1 cellular context compared by ENCODE assay signal in genomic region chr19:18440936-18441803, GRCh38.
TF ChIP-seq lines count a peak whose summit lies in the region.

No MANE protein-coding gene starts in this region.

TF ChIP-seq in HCT116, 20 proteins besides CTCF, POLR2A, EP300 and RAD21:
- TF ChIP-seq SP1 (IDR thresholded peaks at IDR 0.05; ENCODE audit: low read depth): no peak
- TF ChIP-seq ZNF274 (IDR thresholded peaks at IDR 0.05; ENCODE audit: low read depth, low read length): no peak
- TF ChIP-seq CEBPB (IDR thresholded peaks at IDR 0.05; ENCODE audit: low read depth): no peak
- TF ChIP-seq SRF (IDR thresholded peaks at IDR 0.05; ENCODE audit: low read depth): no peak
- TF ChIP-seq ELF1 (IDR thresholded peaks at IDR 0.05; ENCODE audit: borderline replicate concordance, low read depth): no peak
- TF ChIP-seq, protein P1, sequence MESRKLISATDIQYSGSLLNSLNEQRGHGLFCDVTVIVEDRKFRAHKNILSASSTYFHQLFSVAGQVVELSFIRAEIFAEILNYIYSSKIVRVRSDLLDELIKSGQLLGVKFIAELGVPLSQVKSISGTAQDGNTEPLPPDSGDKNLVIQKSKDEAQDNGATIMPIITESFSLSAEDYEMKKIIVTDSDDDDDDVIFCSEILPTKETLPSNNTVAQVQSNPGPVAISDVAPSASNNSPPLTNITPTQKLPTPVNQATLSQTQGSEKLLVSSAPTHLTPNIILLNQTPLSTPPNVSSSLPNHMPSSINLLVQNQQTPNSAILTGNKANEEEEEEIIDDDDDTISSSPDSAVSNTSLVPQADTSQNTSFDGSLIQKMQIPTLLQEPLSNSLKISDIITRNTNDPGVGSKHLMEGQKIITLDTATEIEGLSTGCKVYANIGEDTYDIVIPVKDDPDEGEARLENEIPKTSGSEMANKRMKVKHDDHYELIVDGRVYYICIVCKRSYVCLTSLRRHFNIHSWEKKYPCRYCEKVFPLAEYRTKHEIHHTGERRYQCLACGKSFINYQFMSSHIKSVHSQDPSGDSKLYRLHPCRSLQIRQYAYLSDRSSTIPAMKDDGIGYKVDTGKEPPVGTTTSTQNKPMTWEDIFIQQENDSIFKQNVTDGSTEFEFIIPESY (IDR thresholded peaks at IDR 0.05; ENCODE audit: extremely low read depth, insufficient replicate concordance, low read length): no peak
- TF ChIP-seq, protein P2, sequence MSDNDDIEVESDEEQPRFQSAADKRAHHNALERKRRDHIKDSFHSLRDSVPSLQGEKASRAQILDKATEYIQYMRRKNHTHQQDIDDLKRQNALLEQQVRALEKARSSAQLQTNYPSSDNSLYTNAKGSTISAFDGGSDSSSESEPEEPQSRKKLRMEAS (IDR thresholded peaks at IDR 0.05): no peak
- no peak for TF ChIP-seq EZH2phosphoT487 (IDR thresholded peaks at IDR 0.05; ENCODE audit: borderline replicate concordance)
- TF ChIP-seq POLR2AphosphoS5 (IDR thresholded peaks at IDR 0.05; ENCODE audit: low read depth, low read length): no peak
- no peak for TF ChIP-seq EGR1 (IDR thresholded peaks at IDR 0.05; ENCODE audit: low read depth)
- TF ChIP-seq EZH2 (IDR thresholded peaks at IDR 0.05): no peak
- no peak for TF ChIP-seq CBX3 (IDR thresholded peaks at IDR 0.05; ENCODE audit: low read depth)
- TF ChIP-seq TCF7L2 (IDR thresholded peaks at IDR 0.05; ENCODE audit: borderline replicate concordance, extremely low read depth, insufficient read depth, insufficient read length): no peak
- TF ChIP-seq SIN3A (IDR thresholded peaks at IDR 0.05; ENCODE audit: low read depth): no peak
